ENCODE assay signal across 24 cellular contexts in the genomic region with DNA sequence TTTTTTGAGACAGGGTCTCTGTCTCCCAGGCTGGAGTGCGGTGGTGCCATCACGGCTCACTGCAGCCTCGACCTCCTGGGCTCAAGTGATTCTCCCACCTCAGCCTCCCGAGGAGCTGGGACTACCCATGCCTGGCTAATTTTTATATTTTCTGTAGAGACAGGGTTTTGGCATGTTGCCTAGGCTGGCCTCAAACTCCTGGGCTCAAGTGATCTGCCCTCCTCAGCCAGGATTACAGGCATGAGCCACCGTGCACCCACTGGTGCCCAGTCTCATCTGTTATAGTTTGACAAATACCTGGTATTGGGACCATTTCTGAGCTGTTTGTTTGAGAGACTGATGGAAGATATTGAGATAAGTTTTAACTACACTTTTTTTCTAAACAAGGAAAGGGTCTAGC. TPM values are rescaled to one million over a fixed set of nuclear protein-coding genes. Genes with fewer than 3 reads are reported as not detected.
A peak's percentile ranks its signal among the peaks of the same experiment; 100 is the strongest.
DNase-seq lines count a peak whose midpoint lies in the region; ATAC-seq, FAIRE-seq and TF ChIP-seq lines count a peak whose summit lies in the region.
"Had no signal": no experiment of that assay in that cellular context is flagged by ENCODE, and none has a peak within 500 bp of the region (broad histone marks: within the 10 kb centered on the region; RNA-seq: fewer than 3 reads in every experiment).

No MANE protein-coding gene starts in this region.

- no peaks in the 10 kb centered on the region for H3K27me3 ChIP-seq in MG63
- no peaks in the 10 kb centered on the region for H3K27me3 ChIP-seq in brain microvascular endothelial cell (replicated peaks)
- H3K27me3 ChIP-seq: BE2C, upper lobe of left lung had no signal

- H3K27ac ChIP-seq in brain microvascular endothelial cell, result peak overlapping the region; percentile 28
- H3K27ac ChIP-seq: breast epithelium, upper lobe of left lung had no signal

- no peak overlapping the region for H3K4me3 Mint-ChIP-seq in nephron
- H3K4me3 Mint-ChIP-seq: activated naive CD8-positive, alpha-beta T cell; H9; memory B cell; natural killer cell treated with Interleukin-12 subunit alpha and Interleukin-12 subunit beta and Interleukin-15 and Interleukin-18, amount 100 ng/mL, for 72 hours; T-helper 2 cell treated with Interferon-gamma antibody and Interleukin-4, amounts not matched to agents 5 μg/mL and 100 μg/mL, for 36 hours had no signal

- H3K9me3 Mint-ChIP-seq in nephron, result peaks cover 2% of the 10 kb centered on the region
- H3K9me3 Mint-ChIP-seq: IgD-negative memory B cell; memory B cell; natural killer cell treated with Interleukin-12 subunit alpha and Interleukin-12 subunit beta and Interleukin-15 and Interleukin-18, amount 100 ng/mL, for 72 hours; T-helper 2 cell treated with Interferon-gamma antibody and Interleukin-4, amounts not matched to agents 5 μg/mL and 100 μg/mL, for 36 hours had no signal

- TF ChIP-seq POLR2A in H54 (IDR thresholded peaks at IDR 0.05; ENCODE audit: low read depth, low read length), result no peak

- no peak for ATAC-seq in HG03460 (IDR thresholded peaks at IDR 0.05; ENCODE audit: unreplicated experiment)
- ATAC-seq: GM12878; natural killer cell treated with Interleukin-12 subunit alpha and Interleukin-12 subunit beta and Interleukin-15 and Interleukin-18, amount 100 ng/mL, for 72 hours had no signal

- H3K4me3 ChIP-seq in MG63 (no peak overlapping the region), brain microvascular endothelial cell (ENCODE audit: low read depth, low read length) (no peak overlapping the region)
- H3K4me3 ChIP-seq: breast epithelium, GM12878, upper lobe of left lung had no signal

- H3K9me3 ChIP-seq in MG63, result no peaks in the 10 kb centered on the region
- H3K9me3 ChIP-seq: BE2C, breast epithelium, upper lobe of left lung had no signal

- TF ChIP-seq CTCF in brain microvascular endothelial cell (IDR thresholded peaks at IDR 0.05; ENCODE audit: low read depth, low read length, missing control alignments) (no peak), nephron (IDR thresholded peaks at IDR 0.05; ENCODE audit: unreplicated experiment in 3 of 3) (no peak)

- peaks cover 36% of the 10 kb centered on the region for H3K4me1 Mint-ChIP-seq in nephron
- H3K4me1 Mint-ChIP-seq: H9, IgD-negative memory B cell, memory B cell had no signal

- H3K27me3 Mint-ChIP-seq in nephron (ENCODE audit: low read depth), result no peaks in the 10 kb centered on the region
- H3K27me3 Mint-ChIP-seq: activated naive CD8-positive, alpha-beta T cell; IgD-negative memory B cell had no signal

- in situ Hi-C loops in brain microvascular endothelial cell (cut with HindIII; ENCODE audit: low pct_ligation_motif_present, low sequenced_read_pairs) (no loop called here), G401 (cut with HindIII; ENCODE audit: low sequenced_read_pairs) (no loop called here)

- peak; percentile 41 for FAIRE-seq in H54 (lab: Jason Lieb, UNC)
- FAIRE-seq: GM12878, GM19239, small intestine had no signal

- H3K36me3 Mint-ChIP-seq in nephron (ENCODE audit: low read depth), result no peaks in the 10 kb centered on the region
- H3K36me3 Mint-ChIP-seq: activated naive CD8-positive, alpha-beta T cell; IgD-negative memory B cell; memory B cell; natural killer cell treated with Interleukin-12 subunit alpha and Interleukin-12 subunit beta and Interleukin-15 and Interleukin-18, amount 100 ng/mL, for 72 hours had no signal

- DNase-seq in H54 (ENCODE audit: insufficient read length, low spot score) (no peak), MG63 (peak; percentile 12), brain microvascular endothelial cell (no peak), G401 (ENCODE audit: low spot score) (no peak), hepatic stellate cell (ENCODE audit: low spot score) (no peak)
- DNase-seq: activated CD4-positive, alpha-beta T cell treated with anti-CD3 and anti-CD28 coated beads for 1 hour; BE2C; GF-D8; H9; hypothalamus; NCI-H524 treated with DMSO at 0.1 percent for 48 hours; small intestine; stimulated activated CD4-positive, alpha-beta T cell treated with anti-CD3 and anti-CD28 coated beads, Interleukin-4, amount 100 ng/mL, for 24 hours; upper lobe of left lung had no signal

- H3K27ac Mint-ChIP-seq in nephron, result peak overlapping the region in 2 of 3 experiments; percentile 41 to 78
- H3K27ac Mint-ChIP-seq: activated naive CD8-positive, alpha-beta T cell; memory B cell; natural killer cell treated with Interleukin-12 subunit alpha and Interleukin-12 subunit beta and Interleukin-15 and Interleukin-18, amount 100 ng/mL, for 72 hours; T-helper 2 cell treated with Interferon-gamma antibody and Interleukin-4, amounts not matched to agents 5 μg/mL and 100 μg/mL, for 36 hours had no signal

- H3K36me3 ChIP-seq in MG63, result no peaks in the 10 kb centered on the region
- H3K36me3 ChIP-seq in brain microvascular endothelial cell (replicated peaks), result no peaks in the 10 kb centered on the region
- H3K36me3 ChIP-seq: BE2C, breast epithelium, upper lobe of left lung had no signal

RNA-seq across cellular contexts. Expression of a gene that starts 18.2 kb away (rescaled TPM):
- 20.0 and 50.4 TPM in 2 replicates for total RNA-seq in MG63 (2014; rRNA removed; shearing (Covaris generic); ENCODE audit: low replicate concordance)
- 59.1 and 115 TPM in 2 replicates for total RNA-seq in G401 (2014; rRNA removed; shearing (Covaris generic))

RNA-seq across cellular contexts. Expression of a gene that starts 57.5 kb away (rescaled TPM):
- total RNA-seq in MG63 (2014; rRNA removed; shearing (Covaris generic); ENCODE audit: low replicate concordance), result 12.0 and 44.9 TPM in 2 replicates
- 0.43 and 1.3 TPM in 2 replicates for total RNA-seq in G401 (2014; rRNA removed; shearing (Covaris generic))
